ENCODE assay signal across 8 cellular contexts in the genomic region with DNA sequence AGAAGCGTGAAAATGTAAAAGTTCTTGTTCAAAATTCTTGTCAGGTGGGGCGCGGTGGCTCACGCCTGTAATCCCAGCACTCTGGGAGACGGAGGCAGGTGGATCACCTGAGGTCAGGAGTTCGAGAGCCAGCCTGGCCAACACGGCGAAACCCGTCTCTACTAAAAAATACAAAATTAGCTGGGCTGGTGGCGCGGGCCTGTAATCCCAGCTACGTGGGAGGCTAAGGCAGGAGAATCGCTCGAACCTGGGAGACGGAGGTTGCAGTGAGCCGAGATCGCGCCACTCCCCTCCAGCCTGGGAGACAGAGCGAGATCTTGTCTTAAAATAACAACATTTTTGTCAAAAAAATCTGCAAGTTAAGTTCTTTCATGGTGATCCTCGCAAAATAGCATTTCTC. TPM values are rescaled to one million over a fixed set of nuclear protein-coding genes. Genes with fewer than 3 reads are reported as not detected.
DNase-seq lines count a peak whose midpoint lies in the region; ATAC-seq, FAIRE-seq and TF ChIP-seq lines count a peak whose summit lies in the region.
"Not testable (repeated sequence)": the region's sequence is repeated elsewhere in the genome, so short reads cannot be mapped to it uniquely, and the experiment has no call there.

No MANE protein-coding gene starts in this region.

- H3K18ac ChIP-seq in H1 (ENCODE audit: extremely low read depth, low read length), result not testable (repeated sequence)

- H3K36me3 Mint-ChIP-seq in activated naive CD8-positive, alpha-beta T cell treated with anti-CD3 and anti-CD28 coated beads, Interleukin-2, amount 50 U/mL, for 24 hours (ENCODE audit: low read depth); naive B cell: not testable (repeated sequence)

- not testable (repeated sequence) for DNase-seq in GM23248; SK-N-SH; activated naive CD8-positive, alpha-beta T cell treated with anti-CD3 and anti-CD28 coated beads, Interleukin-2, amount 50 U/mL, for 24 hours; H1 (ENCODE audit: low read depth in 1 of 2, low spot score in 2 of 2); naive B cell; gastrocnemius medialis

- H3K56ac ChIP-seq in H1 (replicated peaks; ENCODE audit: insufficient read length, low read depth, low read length), result not testable (repeated sequence)

- peak overlapping the region; percentile 86; the same call in 1 of the 2 replicates for H4K8ac ChIP-seq in H1 (ENCODE audit: extremely low read depth, insufficient read depth, low read length)

- not testable (repeated sequence) for H2BK20ac ChIP-seq in H1 (ENCODE audit: low read length)

- not testable (repeated sequence) for H2BK120ac ChIP-seq in H1 (replicated peaks; ENCODE audit: low read depth, low read length)

- TF ChIP-seq POLR2A in H1 (IDR thresholded peaks at IDR 0.05; ENCODE audit: control extremely low read depth in 1 of 2, low read depth in 2 of 2, low read length in 2 of 2); gastrocnemius medialis (IDR thresholded peaks at IDR 0.05): not testable (repeated sequence)

- ATAC-seq in activated naive CD8-positive, alpha-beta T cell treated with anti-CD3 and anti-CD28 coated beads, Interleukin-2, amount 50 U/mL, for 24 hours; naive B cell (ENCODE audit: low read depth in 2 of 2); gastrocnemius medialis: not testable (repeated sequence)

- not testable (repeated sequence) for H2BK15ac ChIP-seq in H1 (ENCODE audit: low read length)

- H2BK12ac ChIP-seq in H1 (ENCODE audit: low read depth, low read length), result not testable (repeated sequence)

- not testable (repeated sequence) for H4K91ac ChIP-seq in H1 (replicated peaks; ENCODE audit: insufficient read length, low read length)

- peaks cover 45% of the 10 kb centered on the region for H3F3A ChIP-seq in GM23248 (ENCODE audit: insufficient read depth)
- H3F3A ChIP-seq in SK-N-SH (replicated peaks; ENCODE audit: insufficient read depth), result peaks cover 48% of the 10 kb centered on the region

- peaks cover 35% of the 10 kb centered on the region for H3K27me3 Mint-ChIP-seq in activated naive CD8-positive, alpha-beta T cell treated with anti-CD3 and anti-CD28 coated beads, Interleukin-2, amount 50 U/mL, for 24 hours
- H3K27me3 Mint-ChIP-seq in naive B cell, result peaks cover 9 to 17% (median 17%) of the 10 kb centered on the region in 3 donors

- not testable (repeated sequence) for H2AFZ ChIP-seq in GM23248; SK-N-SH (ENCODE audit: low read depth); H1 (ENCODE audit: low read length)

- H3K4me3 ChIP-seq in GM23248 (peak overlapping the region; percentile 83), SK-N-SH (ENCODE audit: low read depth in 2 of 2, low read length in 1 of 2) (peak overlapping the region; percentile 64 to 85; a peak in 3 of 4 replicates), H1 (ENCODE audit: extremely low read depth in 1 of 4, insufficient read depth in 2 of 4, low read depth in 3 of 4, low read length in 4 of 4) (peak overlapping the region; percentile 83 to 97 (median 88)), iPS-11a (ENCODE audit: low read depth, low read length) (peak overlapping the region; percentile 87), gastrocnemius medialis (peak overlapping the region; percentile 69 to 95 (median 92)), urinary bladder (ENCODE audit: low read depth, low read length) (peak overlapping the region; percentile 99)

- peaks cover 25% of the 10 kb centered on the region for H4K20me1 ChIP-seq in GM23248 (ENCODE audit: insufficient read depth)
- peaks cover 56% of the 10 kb centered on the region for H4K20me1 ChIP-seq in SK-N-SH (ENCODE audit: insufficient read depth)
- H4K20me1 ChIP-seq in H1 (replicated peaks in 1 of 2; ENCODE audit: control insufficient read depth in 1 of 2, insufficient read depth in 2 of 2, low read length in 2 of 2), result peaks cover 18 to 34% of the 10 kb centered on the region in 2 experiments

- H3K9me2 ChIP-seq in GM23248 (ENCODE audit: insufficient read depth); SK-N-SH: not testable (repeated sequence)

- H3K79me2 ChIP-seq in GM23248 (ENCODE audit: insufficient read depth) (peaks cover 62% of the 10 kb centered on the region), SK-N-SH (ENCODE audit: insufficient read depth) (peaks cover 67% of the 10 kb centered on the region), H1 (ENCODE audit: control insufficient read depth in 1 of 2, insufficient read depth in 2 of 2, low read length in 2 of 2) (peaks cover 16 to 57% of the 10 kb centered on the region in 2 experiments)

- H3K4me3 Mint-ChIP-seq in activated naive CD8-positive, alpha-beta T cell treated with anti-CD3 and anti-CD28 coated beads, Interleukin-2, amount 50 U/mL, for 24 hours, result peak overlapping the region; percentile 49
- H3K4me3 Mint-ChIP-seq in naive B cell, result peak overlapping the region; percentile 73 to 89 (median 80)

- 90 to 94% methylated on average over 20 of the region's 20 CpGs for WGBS in GM23248 (ENCODE audit: low coverage in 1 of 2, low lambda C conversion rate in 2 of 2, missing lambda C conversion rate in 2 of 2), 2 experiments
- WGBS in SK-N-SH (ENCODE audit: low lambda C conversion rate), result 86% methylated on average over 17 of the region's 20 CpGs
- 86% methylated on average over 20 of the region's 20 CpGs; no CpG with 5 or more reads in 1 of the 2 experiments for WGBS in H1 (ENCODE audit: extremely low coverage in 1 of 2, insufficient coverage in 1 of 2, insufficient read length in 1 of 2, insufficient replicate concordance in 2 of 2, low coverage in 1 of 2, low lambda C conversion rate in 2 of 2, missing lambda C conversion rate in 1 of 2), 2 experiments
- 85% methylated on average over 20 of the region's 20 CpGs for WGBS in urinary bladder

- intact Hi-C loops in gastrocnemius medialis (cut with DNase I; ENCODE audit: low total_unique reads), result loop anchor here (5.0 to 10.0 kb wide), 5 partner anchors 47 to 423 kb away; no protein-coding TSS in a partner anchor

- not testable (repeated sequence) for TF ChIP-seq EP300 in SK-N-SH (IDR thresholded peaks at IDR 0.05; ENCODE audit: borderline replicate concordance in 1 of 2, low read depth in 1 of 2, low read length in 1 of 2); H1 (IDR thresholded peaks at IDR 0.05; ENCODE audit: borderline replicate concordance in 1 of 2, low read depth in 2 of 2, low read length in 2 of 2)

- not testable (repeated sequence) for TF ChIP-seq RAD21 in SK-N-SH (IDR thresholded peaks at IDR 0.05; ENCODE audit: low read length); H1 (IDR thresholded peaks at IDR 0.05 in 1 of 2, conservative IDR thresholded peaks at IDR 0.05 in 1 of 2; ENCODE audit: low read depth in 2 of 2, low read length in 2 of 2)

- not testable (repeated sequence) for H3K4ac ChIP-seq in H1 (replicated peaks; ENCODE audit: insufficient read length, low read depth, low read length)

- POLR2A ChIA-PET in SK-N-SH (lab: Yijun Ruan, JAX), result not testable (repeated sequence)
- POLR2A ChIA-PET in H1 (lab: Charles Lee; ENCODE audit: partially characterized antibody), result interaction anchor here (0.6 to 4.9 kb wide), 18 partner anchors 8 to 1187 kb away, joined by 3 to 45 read pairs (median 6); a partner anchor contains a TSS

- CTCF ChIA-PET in SK-N-SH (lab: Yijun Ruan, JAX), result not testable (repeated sequence)
- CTCF ChIA-PET in H1 (lab: Charles Lee; ENCODE audit: partially characterized antibody), result interaction anchor here (0.6 to 1.5 kb wide), 2 partner anchors 10 to 354 kb away, joined by 3 read pairs; no protein-coding TSS in a partner anchor

- H3K27ac Mint-ChIP-seq in activated naive CD8-positive, alpha-beta T cell treated with anti-CD3 and anti-CD28 coated beads, Interleukin-2, amount 50 U/mL, for 24 hours, result not testable (repeated sequence)
- H3K27ac Mint-ChIP-seq in naive B cell, result peak overlapping the region in 2 of 6 donors; percentile 53 to 73

- H3K4me1 Mint-ChIP-seq in activated naive CD8-positive, alpha-beta T cell treated with anti-CD3 and anti-CD28 coated beads, Interleukin-2, amount 50 U/mL, for 24 hours; naive B cell: not testable (repeated sequence)

- not testable (repeated sequence) for H2BK5ac ChIP-seq in H1 (ENCODE audit: low read depth, low read length)

- not testable (repeated sequence) for H3K36me3 ChIP-seq in GM23248 (ENCODE audit: low read depth); SK-N-SH (replicated peaks in 1 of 2; ENCODE audit: control insufficient read depth in 1 of 2, insufficient read depth in 2 of 2, low read length in 1 of 2); H1 (ENCODE audit: control insufficient read depth in 2 of 4, insufficient read depth in 4 of 4, low read length in 3 of 4); gastrocnemius medialis; urinary bladder (ENCODE audit: insufficient read depth)

- not testable (repeated sequence) for H3K79me1 ChIP-seq in H1 (ENCODE audit: low read depth, low read length)

- not testable (repeated sequence) for FAIRE-seq in H1 (lab: Jason Lieb, UNC)

- not testable (repeated sequence) for TF ChIP-seq CTCF in SK-N-SH (IDR thresholded peaks at IDR 0.05); H1 (IDR thresholded peaks at IDR 0.05; ENCODE audit: control extremely low read depth in 1 of 3, insufficient read depth in 1 of 3, low read depth in 1 of 3, low read length in 3 of 3); gastrocnemius medialis (IDR thresholded peaks at IDR 0.05 in 4 of 5, conservative IDR thresholded peaks at IDR 0.05 in 1 of 5)

- H3K23me2 ChIP-seq in H1 (ENCODE audit: low read depth, low read length), result not testable (repeated sequence)

- H3K9me3 ChIP-seq in GM23248 (ENCODE audit: low read depth); SK-N-SH; H1 (ENCODE audit: insufficient read depth in 2 of 2, low read depth in 1 of 2, low read length in 1 of 2); gastrocnemius medialis: not testable (repeated sequence)

- in situ Hi-C loops in GM23248 (cut with MboI), result not testable (repeated sequence)
- in situ Hi-C loops in gastrocnemius medialis (cut with MboI; ENCODE audit: low sequenced_read_pairs in 4 of 4), result loop anchor here in 1 of 4 donors (10.0 kb wide), 1 partner anchor 115 kb away; no protein-coding TSS in a partner anchor

- H3K4me2 ChIP-seq in GM23248 (ENCODE audit: unreplicated experiment) (peak overlapping the region; percentile 87), SK-N-SH (peak overlapping the region; percentile 86), H1 (ENCODE audit: insufficient read depth in 1 of 2, low read depth in 2 of 2, low read length in 2 of 2) (peak overlapping the region; percentile 75 to 88)

- not testable (repeated sequence) for H3K27me3 ChIP-seq in GM23248 (replicated peaks; ENCODE audit: insufficient read depth); SK-N-SH (ENCODE audit: insufficient read depth); H1 (replicated peaks in 1 of 4; ENCODE audit: control insufficient read depth in 3 of 4, extremely low read depth in 1 of 4, insufficient read depth in 3 of 4, low read length in 3 of 4); gastrocnemius medialis

- peaks cover 53% of the 10 kb centered on the region for H3K4me1 ChIP-seq in GM23248 (ENCODE audit: insufficient read depth)
- H3K4me1 ChIP-seq in SK-N-SH (ENCODE audit: control insufficient read depth in 1 of 2, insufficient read depth in 2 of 2, low read depth in 1 of 2, low read length in 1 of 2), result peaks cover 0 to 24% of the 10 kb centered on the region in 2 experiments; a peak in 2 of 4 replicates
- H3K4me1 ChIP-seq in H1 (replicated peaks in 1 of 4; ENCODE audit: control insufficient read depth in 3 of 4, insufficient read depth in 4 of 4, low read length in 3 of 4); urinary bladder (ENCODE audit: insufficient read depth): not testable (repeated sequence)
- H3K4me1 ChIP-seq in gastrocnemius medialis, result peaks cover 58 to 61% of the 10 kb centered on the region in 2 donors

- peak overlapping the region; percentile 96 for H3K9ac ChIP-seq in GM23248
- peak overlapping the region; percentile 99 for H3K9ac ChIP-seq in SK-N-SH
- peak overlapping the region in 1 of 4 experiments; percentile 89; a peak in 3 of 7 replicates for H3K9ac ChIP-seq in H1 (replicated peaks in 1 of 4; ENCODE audit: extremely low read depth in 1 of 4, low read depth in 3 of 4, low read length in 3 of 4)

- H3K9me3 Mint-ChIP-seq in activated naive CD8-positive, alpha-beta T cell treated with anti-CD3 and anti-CD28 coated beads, Interleukin-2, amount 50 U/mL, for 24 hours; naive B cell: not testable (repeated sequence)

- H3K27ac ChIP-seq in GM23248 (peak overlapping the region; percentile 95), SK-N-SH (ENCODE audit: low read depth in 2 of 2, low read length in 1 of 2) (peak overlapping the region in 1 of 2 experiments; percentile 93; a peak in 2 of 4 replicates), gastrocnemius medialis (peak overlapping the region; percentile 87 to 100 (median 100)), urinary bladder (ENCODE audit: low read depth) (peak overlapping the region; percentile 99)
- not testable (repeated sequence) for H3K27ac ChIP-seq in H1 (ENCODE audit: low read depth, low read length)

- H3K14ac ChIP-seq in H1 (ENCODE audit: insufficient read length), result not testable (repeated sequence)

- not testable (repeated sequence) for H2AK5ac ChIP-seq in H1 (ENCODE audit: low read depth, low read length)

- H3K23ac ChIP-seq in H1 (ENCODE audit: insufficient read length), result not testable (repeated sequence)

- H4K5ac ChIP-seq in H1 (ENCODE audit: insufficient read length, low read depth, low read length), result not testable (repeated sequence)

RNA-seq across cellular contexts. Expression of a gene that starts 1.7 kb away (rescaled TPM):
- 23.0 and 28.5 TPM in 2 replicates for total RNA-seq in GM23248 (2014; rRNA removed; shearing (Covaris generic))
- polyA plus RNA-seq in GM23248 (2016; fragmentation: Nextera tagmentation; extraction: Ambion mirVana) (10.6 and 11.8 TPM in 2 replicates), SK-N-SH (2012; rRNA removed) (19.6 and 19.7 TPM in 2 replicates), H1 (2011; rRNA removed) (8.3 and 10.8 TPM in 2 replicates), naive B cell (ENCODE audit: low read depth in 6 of 6) (under 1 TPM in 5 of 6 donors, not detected in 1; 0.07 to 0.68 (median 0.21) TPM), urinary bladder (21.5 TPM)
- 23.5 and 24.6 TPM in 2 replicates for polyA plus RNA-seq in SK-N-SH (2012; cell fraction: cytosol; rRNA removed)
- 39.0 and 45.8 TPM in 2 replicates for polyA plus RNA-seq in SK-N-SH (2012; cell fraction: nucleus; rRNA removed)
- 26.2 and 26.5 TPM in 2 replicates for total RNA-seq in H1 (2021; fragmentation: NEBNext Ultra II Directional; extraction: Animal tissue kit (Norgen Biotek cat#: 25700))
- polyA plus RNA-seq in H1 (2011; cell fraction: cytosol; rRNA removed), result 10.7 TPM
- 17.0 TPM for polyA plus RNA-seq in H1 (2011; cell fraction: nucleus; rRNA removed)
- 10.4 to 14.1 TPM (median 13.4 TPM) in 4 replicates for polyA plus RNA-seq in H1 (2012, experiment 1 of 2)
- polyA plus RNA-seq in H1 (2012, experiment 2 of 2), result 4.8 TPM
- 8.5 TPM for polyA plus RNA-seq in H1 (2013, experiment 1 of 2)
- polyA plus RNA-seq in H1 (2013, experiment 2 of 2), result 8.7 TPM
- 11.9 and 13.9 TPM in 2 replicates for polyA minus RNA-seq in H1 (2011; rRNA and poly(A)+ RNA removed)
- polyA minus RNA-seq in H1 (2011; cell fraction: cytosol; rRNA and poly(A)+ RNA removed), result 15.9 TPM
- 15.9 TPM for polyA minus RNA-seq in H1 (2011; cell fraction: nucleus; rRNA and poly(A)+ RNA removed)
- total RNA-seq in gastrocnemius medialis (10 to 100 TPM; 11.5 to 34.1 (median 18.8) TPM), urinary bladder (17.2 TPM)
